ENCODE assay signal across 18 cellular contexts in genomic region chr11:12173111-12173510, GRCh38.
A peak's percentile ranks its signal among the peaks of the same experiment; 100 is the strongest.
DNase-seq lines count a peak whose midpoint lies in the region; ATAC-seq and TF ChIP-seq lines count a peak whose summit lies in the region.
"Had no signal": no experiment of that assay in that cellular context is flagged by ENCODE, and none has a peak within 500 bp of the region (broad histone marks: within the 10 kb centered on the region; RNA-seq: fewer than 3 reads in every experiment).

No MANE protein-coding gene starts in this region.

- H3K9me3 ChIP-seq in GM23248 (ENCODE audit: low read depth) (no peaks in the 10 kb centered on the region), neural progenitor cell (ENCODE audit: low read depth) (no peaks in the 10 kb centered on the region)
- H3K9me3 ChIP-seq: adrenal gland had no signal

- peak overlapping the region; percentile 72 for H3K27ac Mint-ChIP-seq in T-helper 1 cell treated with Interleukin-12 subunit alpha and Interleukin-12 subunit beta and Interleukin-4 antibody, amounts not matched to agents 30 μg/mL and 1 μg/mL, for 36 hours
- peak overlapping the region; percentile 97 for H3K27ac Mint-ChIP-seq in activated naive CD8-positive, alpha-beta T cell treated with anti-CD3 and anti-CD28 coated beads, Interleukin-2, amount 50 U/mL, for 24 hours
- H3K27ac Mint-ChIP-seq in neural progenitor cell: no peak overlapping the region

- H3K4me2 ChIP-seq in GM23248 (ENCODE audit: unreplicated experiment) (no peak overlapping the region), neural progenitor cell (no peak overlapping the region)

- no peak for ATAC-seq in activated naive CD8-positive, alpha-beta T cell treated with anti-CD3 and anti-CD28 coated beads, Interleukin-2, amount 50 U/mL, for 24 hours

- H3K79me2 ChIP-seq in GM23248 (ENCODE audit: insufficient read depth): peaks cover 84% of the 10 kb centered on the region
- H3K79me2 ChIP-seq in neural progenitor cell (ENCODE audit: low read depth): no peaks in the 10 kb centered on the region

- TF ChIP-seq CTCF in neural progenitor cell (IDR thresholded peaks at IDR 0.05): no peak

- peak overlapping the region; percentile 96; the same call in 1 of the 2 replicates for H3K27ac ChIP-seq in GM23248
- no peak overlapping the region for H3K27ac ChIP-seq in neural progenitor cell
- H3K27ac ChIP-seq: adrenal gland, C4-2B, SK-N-MC, WERI-Rb-1 had no signal

- in situ Hi-C loops in GM23248 (cut with MboI): no loop called here

- H2AFZ ChIP-seq in GM23248 (no peak overlapping the region), neural progenitor cell (replicated peaks) (peak overlapping the region; percentile 24)

- no peaks in the 10 kb centered on the region for H4K20me1 ChIP-seq in GM23248 (ENCODE audit: insufficient read depth)
- no peaks in the 10 kb centered on the region for H4K20me1 ChIP-seq in neural progenitor cell (ENCODE audit: low read depth)

- H3K9me3 Mint-ChIP-seq in T-helper 1 cell treated with Interleukin-12 subunit alpha and Interleukin-12 subunit beta and Interleukin-4 antibody, amounts not matched to agents 30 μg/mL and 1 μg/mL, for 36 hours: peaks cover 3% of the 10 kb centered on the region
- H3K9me3 Mint-ChIP-seq in activated naive CD8-positive, alpha-beta T cell treated with anti-CD3 and anti-CD28 coated beads, Interleukin-2, amount 50 U/mL, for 24 hours: peaks cover 17% of the 10 kb centered on the region
- no peaks in the 10 kb centered on the region for H3K9me3 Mint-ChIP-seq in neural progenitor cell

- H3K9ac ChIP-seq in GM23248 (no peak overlapping the region), neural progenitor cell (no peak overlapping the region)

- WGBS in GM23248 (ENCODE audit: low coverage in 1 of 2, low lambda C conversion rate in 2 of 2, missing lambda C conversion rate in 2 of 2), 2 experiments: 98% methylated on average over 4 of the region's 4 CpGs

- H3K9me2 ChIP-seq in GM23248 (ENCODE audit: insufficient read depth): no peaks in the 10 kb centered on the region

- H3K27me3 ChIP-seq in GM23248 (replicated peaks; ENCODE audit: insufficient read depth) (no peaks in the 10 kb centered on the region), neural progenitor cell (no peaks in the 10 kb centered on the region)
- H3K27me3 ChIP-seq: adrenal gland had no signal

- H3K36me3 ChIP-seq in GM23248 (ENCODE audit: low read depth): no peaks in the 10 kb centered on the region
- no peaks in the 10 kb centered on the region for H3K36me3 ChIP-seq in neural progenitor cell
- H3K36me3 ChIP-seq: adrenal gland, WERI-Rb-1 had no signal

- no peak for DNase-seq in T-helper 1 cell
- DNase-seq in GM23248: no peak
- DNase-seq in activated naive CD8-positive, alpha-beta T cell treated with anti-CD3 and anti-CD28 coated beads, Interleukin-2, amount 50 U/mL, for 24 hours: no peak
- no peak for DNase-seq in neural progenitor cell (ENCODE audit: low spot score)
- DNase-seq in putamen (ENCODE audit: low spot score): no peak
- no peak for DNase-seq in NCI-H1694 (lab: John Stamatoyannopoulos, UW)
- no peak for DNase-seq in HuH-7 (ENCODE audit: low spot score)
- DNase-seq: 8988T; activated CD8-positive, alpha-beta memory T cell treated with anti-CD3 and anti-CD28 coated beads, Interleukin-2, amount 50 U/mL, for 4 hours; adrenal gland; DND-41; NCI-H1694 treated with DMSO at 0.1 percent for 48 hours; retina; WERI-Rb-1 had no signal

- H3K4me3 ChIP-seq in GM23248 (no peak overlapping the region), neural progenitor cell (no peak overlapping the region)
- H3K4me3 ChIP-seq: adrenal gland, lung, SK-N-MC had no signal

- H3K4me1 ChIP-seq in GM23248 (ENCODE audit: insufficient read depth): peaks cover 60% of the 10 kb centered on the region
- no peaks in the 10 kb centered on the region for H3K4me1 ChIP-seq in neural progenitor cell
- H3K4me1 ChIP-seq: adrenal gland had no signal

- H3K36me3 Mint-ChIP-seq in T-helper 1 cell treated with Interleukin-12 subunit alpha and Interleukin-12 subunit beta and Interleukin-4 antibody, amounts not matched to agents 30 μg/mL and 1 μg/mL, for 36 hours (ENCODE audit: low read depth): peaks cover 27% of the 10 kb centered on the region
- H3K36me3 Mint-ChIP-seq in activated naive CD8-positive, alpha-beta T cell treated with anti-CD3 and anti-CD28 coated beads, Interleukin-2, amount 50 U/mL, for 24 hours (ENCODE audit: low read depth): peaks cover 33% of the 10 kb centered on the region
- H3K36me3 Mint-ChIP-seq in neural progenitor cell: no peaks in the 10 kb centered on the region

- H3K27me3 Mint-ChIP-seq in T-helper 1 cell treated with Interleukin-12 subunit alpha and Interleukin-12 subunit beta and Interleukin-4 antibody, amounts not matched to agents 30 μg/mL and 1 μg/mL, for 36 hours (ENCODE audit: low read depth): no peaks in the 10 kb centered on the region
- peaks cover 1% of the 10 kb centered on the region for H3K27me3 Mint-ChIP-seq in activated naive CD8-positive, alpha-beta T cell treated with anti-CD3 and anti-CD28 coated beads, Interleukin-2, amount 50 U/mL, for 24 hours
- H3K27me3 Mint-ChIP-seq in neural progenitor cell (ENCODE audit: insufficient read depth, low read depth): peaks cover 8% of the 10 kb centered on the region

- no peak overlapping the region for H3K4me3 Mint-ChIP-seq in T-helper 1 cell treated with Interleukin-12 subunit alpha and Interleukin-12 subunit beta and Interleukin-4 antibody, amounts not matched to agents 30 μg/mL and 1 μg/mL, for 36 hours
- H3K4me3 Mint-ChIP-seq in activated naive CD8-positive, alpha-beta T cell treated with anti-CD3 and anti-CD28 coated beads, Interleukin-2, amount 50 U/mL, for 24 hours: peak overlapping the region; percentile 46
- H3K4me3 Mint-ChIP-seq in neural progenitor cell: no peak overlapping the region

- peaks cover 62% of the 10 kb centered on the region for H3K4me1 Mint-ChIP-seq in T-helper 1 cell treated with Interleukin-12 subunit alpha and Interleukin-12 subunit beta and Interleukin-4 antibody, amounts not matched to agents 30 μg/mL and 1 μg/mL, for 36 hours (ENCODE audit: low read depth)
- peaks cover 66% of the 10 kb centered on the region for H3K4me1 Mint-ChIP-seq in activated naive CD8-positive, alpha-beta T cell treated with anti-CD3 and anti-CD28 coated beads, Interleukin-2, amount 50 U/mL, for 24 hours
- peaks cover 3% of the 10 kb centered on the region for H3K4me1 Mint-ChIP-seq in neural progenitor cell

- peaks cover 68% of the 10 kb centered on the region for H3F3A ChIP-seq in GM23248 (ENCODE audit: insufficient read depth)
- peaks cover 5% of the 10 kb centered on the region for H3F3A ChIP-seq in neural progenitor cell (ENCODE audit: low read depth)
